26 cellular contexts compared by ENCODE assay signal in the genomic region with DNA sequence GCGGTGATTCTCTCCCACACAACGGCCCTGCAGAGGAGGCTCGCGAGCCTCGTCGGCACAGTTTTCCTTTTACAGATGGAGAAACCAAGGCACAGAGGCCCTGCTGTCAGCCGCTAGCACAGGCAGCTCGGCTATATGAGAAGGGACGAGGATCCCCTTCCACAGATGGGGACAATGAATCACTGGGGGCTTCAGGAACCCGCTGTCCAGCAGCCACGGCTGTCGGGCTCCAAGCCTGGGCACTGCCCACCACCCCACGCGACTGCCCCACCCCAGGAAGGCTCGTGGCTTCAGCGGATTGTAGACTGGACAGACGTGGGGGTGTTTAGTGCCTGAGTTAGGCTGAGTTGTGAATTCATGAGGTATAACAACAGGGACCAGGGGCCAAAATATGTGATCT. TPM values are rescaled to one million over a fixed set of nuclear protein-coding genes. Genes with fewer than 3 reads are reported as not detected.
DNase-seq lines count a peak whose midpoint lies in the region; ATAC-seq, FAIRE-seq and TF ChIP-seq lines count a peak whose summit lies in the region.
"Had no signal": no experiment of that assay in that cellular context is flagged by ENCODE, and none has a peak within 500 bp of the region (broad histone marks: within the 10 kb centered on the region; RNA-seq: fewer than 3 reads in every experiment).

No MANE protein-coding gene starts in this region.

- TF ChIP-seq EP300 in H1 (IDR thresholded peaks at IDR 0.05; ENCODE audit: borderline replicate concordance in 1 of 2, low read depth in 2 of 2, low read length in 2 of 2) (no peak), sigmoid colon (IDR thresholded peaks at IDR 0.05) (no peak)

- H4K8ac ChIP-seq in H1 (ENCODE audit: extremely low read depth, insufficient read depth, low read length) = peak overlapping the region; percentile 11; the same call in 1 of the 2 replicates

- H3F3A ChIP-seq in neural progenitor cell (ENCODE audit: low read depth) = peaks cover 50% of the 10 kb centered on the region

- H3K27me3 ChIP-seq in H1 (replicated peaks in 1 of 4; ENCODE audit: control insufficient read depth in 3 of 4, extremely low read depth in 1 of 4, insufficient read depth in 3 of 4, low read length in 3 of 4) (peaks cover 0 to 2% (median 0%) of the 10 kb centered on the region in 4 experiments; a peak in 1 of 7 replicates), neural progenitor cell (no peaks in the 10 kb centered on the region), sigmoid colon (peaks cover 0 to 37% (median 9%) of the 10 kb centered on the region in 3 donors)
- no peaks in the 10 kb centered on the region for H3K27me3 ChIP-seq in CD8-positive, alpha-beta T cell (ENCODE audit: insufficient read depth, low read length)
- H3K27me3 ChIP-seq: MG63 had no signal

- peaks cover 4% of the 10 kb centered on the region; the same call in 1 of the 2 replicates for H3K23me2 ChIP-seq in H1 (ENCODE audit: low read depth, low read length)

- no peak overlapping the region for H2BK5ac ChIP-seq in H1 (ENCODE audit: low read depth, low read length)

- TF ChIP-seq POLR2A in H1 (IDR thresholded peaks at IDR 0.05; ENCODE audit: control extremely low read depth in 1 of 2, low read depth in 2 of 2, low read length in 2 of 2) (no peak), sigmoid colon (IDR thresholded peaks at IDR 0.05) (no peak)

- H3K79me2 ChIP-seq in H1 (ENCODE audit: control insufficient read depth in 1 of 2, insufficient read depth in 2 of 2, low read length in 2 of 2) (no peaks in the 10 kb centered on the region), neural progenitor cell (ENCODE audit: low read depth) (no peaks in the 10 kb centered on the region)

- no peak overlapping the region for H3K23ac ChIP-seq in H1 (ENCODE audit: insufficient read length)

- H2BK20ac ChIP-seq in H1 (ENCODE audit: low read length) = no peak overlapping the region

- H3K36me3 ChIP-seq in H1 (ENCODE audit: control insufficient read depth in 2 of 4, insufficient read depth in 4 of 4, low read length in 3 of 4) = no peaks in the 10 kb centered on the region
- no peaks in the 10 kb centered on the region for H3K36me3 ChIP-seq in neural progenitor cell
- H3K36me3 ChIP-seq in sigmoid colon = no peaks in the 10 kb centered on the region
- no peaks in the 10 kb centered on the region for H3K36me3 ChIP-seq in CD8-positive, alpha-beta T cell (ENCODE audit: insufficient read depth, low read length)
- H3K36me3 ChIP-seq: HAP-1, MG63, SJSA1 had no signal

- H3K9me3 ChIP-seq in H1 (ENCODE audit: insufficient read depth in 2 of 2, low read depth in 1 of 2, low read length in 1 of 2) = 0 out of 4 replicates have a peak, but pooled peaks cover 0 to under 1% of the 10 kb centered on the region in 2 experiments
- no peaks in the 10 kb centered on the region for H3K9me3 ChIP-seq in neural progenitor cell (ENCODE audit: low read depth)
- no peaks in the 10 kb centered on the region for H3K9me3 ChIP-seq in sigmoid colon
- H3K9me3 ChIP-seq in CD8-positive, alpha-beta T cell (ENCODE audit: low read length) = no peaks in the 10 kb centered on the region
- H3K9me3 ChIP-seq: HAP-1, MG63, SJSA1 had no signal

- H3K27me3 Mint-ChIP-seq in neural progenitor cell (ENCODE audit: insufficient read depth, low read depth) = peaks cover 12% of the 10 kb centered on the region
- H3K27me3 Mint-ChIP-seq in CD8-positive, alpha-beta T cell (ENCODE audit: low read depth) = peaks cover 37% of the 10 kb centered on the region

- H3K27ac Mint-ChIP-seq in neural progenitor cell = no peak overlapping the region
- H3K27ac Mint-ChIP-seq in CD8-positive, alpha-beta T cell = no peak overlapping the region

- peak; percentile 17 for DNase-seq in activated CD8-positive, alpha-beta memory T cell treated with anti-CD3 and anti-CD28 coated beads for 24 hours
- DNase-seq in activated CD8-positive, alpha-beta memory T cell treated with anti-CD3 and anti-CD28 coated beads, Interleukin-2, amount 50 U/mL, for 4 hours = no peak
- DNase-seq in H1 (ENCODE audit: low read depth in 1 of 2, low spot score in 2 of 2) (no peak), neural progenitor cell (ENCODE audit: low spot score) (no peak), sigmoid colon (peak; percentile 39), HEK293T (ENCODE audit: extremely low spot score) (no peak)
- DNase-seq in CD8-positive, alpha-beta T cell = no peak
- DNase-seq: 8988T, ACHN, DMS53, IMR-90, KG1, MG63, NCI-H1694, NCI-H2029 treated with DMSO at 0.1 percent for 48 hours, NCI-H446 treated with DMSO at 0.1 percent for 48 hours, NCI-H526, PC-9, Right ventricle myocardium superior, RPMI8226 had no signal

- H3K79me1 ChIP-seq in H1 (ENCODE audit: low read depth, low read length) = no peaks in the 10 kb centered on the region

- ATAC-seq in CD8-positive, alpha-beta T cell = no peak
- ATAC-seq in HG03045 (IDR thresholded peaks at IDR 0.05; ENCODE audit: unreplicated experiment) = no peak

- H3K4me3 Mint-ChIP-seq in neural progenitor cell = peak overlapping the region; percentile 24
- H3K4me3 Mint-ChIP-seq in CD8-positive, alpha-beta T cell = no peak overlapping the region

- H3K9ac ChIP-seq in H1 (replicated peaks in 1 of 4; ENCODE audit: extremely low read depth in 1 of 4, low read depth in 3 of 4, low read length in 3 of 4) (no peak overlapping the region), neural progenitor cell (no peak overlapping the region)

- POLR2A ChIA-PET in H1 (lab: Charles Lee; ENCODE audit: partially characterized antibody) (no interaction called here), HEK293T (lab: Yijun Ruan, JAX) (no interaction called here)
- POLR2A ChIA-PET in CD8-positive, alpha-beta T cell (lab: Charles Lee) = no interaction called here

- H4K5ac ChIP-seq in H1 (ENCODE audit: insufficient read length, low read depth, low read length) = no peak overlapping the region

- no peak overlapping the region for H2AK5ac ChIP-seq in H1 (ENCODE audit: low read depth, low read length)

- H3K9me3 Mint-ChIP-seq in neural progenitor cell = peaks cover 2% of the 10 kb centered on the region
- no peaks in the 10 kb centered on the region for H3K9me3 Mint-ChIP-seq in CD8-positive, alpha-beta T cell

- intact Hi-C loops in sigmoid colon (cut with DNase I) = no loop called here
- intact Hi-C loops in CD8-positive, alpha-beta T cell (cut with DNase I, micrococcal nuclease) = no loop called here

- no peak overlapping the region for H3K14ac ChIP-seq in H1 (ENCODE audit: insufficient read length)

- H3K4me1 ChIP-seq in H1 (replicated peaks in 1 of 4; ENCODE audit: control insufficient read depth in 3 of 4, insufficient read depth in 4 of 4, low read length in 3 of 4) = peaks cover 0 to 14% (median 4%) of the 10 kb centered on the region in 4 experiments; a peak in 6 of 7 replicates
- H3K4me1 ChIP-seq in neural progenitor cell = peaks cover 46% of the 10 kb centered on the region
- H3K4me1 ChIP-seq in sigmoid colon = no peaks in the 10 kb centered on the region
- H3K4me1 ChIP-seq in CD8-positive, alpha-beta T cell (ENCODE audit: insufficient read depth, low read length) = peaks cover 4% of the 10 kb centered on the region
- H3K4me1 ChIP-seq: SJSA1 had no signal

- no peak for TF ChIP-seq CTCF in H1 (IDR thresholded peaks at IDR 0.05; ENCODE audit: control extremely low read depth in 1 of 3, insufficient read depth in 1 of 3, low read depth in 1 of 3, low read length in 3 of 3)
- TF ChIP-seq CTCF in neural progenitor cell (IDR thresholded peaks at IDR 0.05) = no peak
- TF ChIP-seq CTCF in sigmoid colon (IDR thresholded peaks at IDR 0.05) = no peak
- TF ChIP-seq CTCF in CD8-positive, alpha-beta T cell (IDR thresholded peaks at IDR 0.05) = no peak

- H4K91ac ChIP-seq in H1 (replicated peaks; ENCODE audit: insufficient read length, low read length) = no peak overlapping the region

- H3K4me3 ChIP-seq in H1 (ENCODE audit: extremely low read depth in 1 of 4, insufficient read depth in 2 of 4, low read depth in 3 of 4, low read length in 4 of 4) = no peak overlapping the region
- no peak overlapping the region for H3K4me3 ChIP-seq in neural progenitor cell
- H3K4me3 ChIP-seq in sigmoid colon = no peak overlapping the region
- no peak overlapping the region for H3K4me3 ChIP-seq in CD8-positive, alpha-beta T cell (ENCODE audit: low read depth, low read length)
- H3K4me3 ChIP-seq: HAP-1, MG63, PC-9, SJSA1 had no signal

- no peak overlapping the region for H2AFZ ChIP-seq in H1 (ENCODE audit: low read length)
- H2AFZ ChIP-seq in neural progenitor cell (replicated peaks) = no peak overlapping the region
- H2AFZ ChIP-seq: PC-9 had no signal

- H3K18ac ChIP-seq in H1 (ENCODE audit: extremely low read depth, low read length) = no peak overlapping the region; the same call in 1 of the 2 replicates

- no peak overlapping the region for H2BK15ac ChIP-seq in H1 (ENCODE audit: low read length)

- no peaks in the 10 kb centered on the region for H3K36me3 Mint-ChIP-seq in neural progenitor cell
- H3K36me3 Mint-ChIP-seq in CD8-positive, alpha-beta T cell = no peaks in the 10 kb centered on the region

- no peak overlapping the region for H2BK120ac ChIP-seq in H1 (replicated peaks; ENCODE audit: low read depth, low read length)

- CTCF ChIA-PET in H1 (lab: Charles Lee; ENCODE audit: partially characterized antibody) (interaction anchor here (0.7 to 1.2 kb wide), 2 partner anchors 10 to 119 kb away, joined by 3 to 4 read pairs; no protein-coding TSS in a partner anchor), HEK293T (lab: Yijun Ruan, JAX) (no interaction called here)
- CTCF ChIA-PET in CD8-positive, alpha-beta T cell (lab: Charles Lee) = no interaction called here

- 86% methylated on average over 13 of the region's 17 CpGs; no CpG with 5 or more reads in 1 of the 2 experiments for WGBS in H1 (ENCODE audit: extremely low coverage in 1 of 2, insufficient coverage in 1 of 2, insufficient read length in 1 of 2, insufficient replicate concordance in 2 of 2, low coverage in 1 of 2, low lambda C conversion rate in 2 of 2, missing lambda C conversion rate in 1 of 2), 2 experiments
- 88 to 91% methylated on average over 17 of the region's 17 CpGs for WGBS in sigmoid colon, 2 donors

- no peak overlapping the region for H3K4ac ChIP-seq in H1 (replicated peaks; ENCODE audit: insufficient read length, low read depth, low read length)

- no peak for FAIRE-seq in H1 (lab: Jason Lieb, UNC)

- no peak overlapping the region for H3K4me2 ChIP-seq in H1 (ENCODE audit: insufficient read depth in 1 of 2, low read depth in 2 of 2, low read length in 2 of 2)
- H3K4me2 ChIP-seq in neural progenitor cell = no peak overlapping the region
- H3K4me2 ChIP-seq: PC-9 had no signal

- H3K56ac ChIP-seq in H1 (replicated peaks; ENCODE audit: insufficient read length, low read depth, low read length) = no peak overlapping the region

- TF ChIP-seq RAD21 in H1 (IDR thresholded peaks at IDR 0.05 in 1 of 2, conservative IDR thresholded peaks at IDR 0.05 in 1 of 2; ENCODE audit: low read depth in 2 of 2, low read length in 2 of 2) = no peak

- H3K27ac ChIP-seq in H1 (ENCODE audit: low read depth, low read length) = no peak overlapping the region
- no peak overlapping the region for H3K27ac ChIP-seq in neural progenitor cell
- H3K27ac ChIP-seq in sigmoid colon = no peak overlapping the region
- H3K27ac ChIP-seq in CD8-positive, alpha-beta T cell (ENCODE audit: low read depth, low read length) = no peak overlapping the region
- H3K27ac ChIP-seq: PC-9, SJSA1 had no signal

- H2BK12ac ChIP-seq in H1 (ENCODE audit: low read depth, low read length) = no peak overlapping the region

- H3K4me1 Mint-ChIP-seq in neural progenitor cell = peaks cover 41% of the 10 kb centered on the region
- no peaks in the 10 kb centered on the region for H3K4me1 Mint-ChIP-seq in CD8-positive, alpha-beta T cell (ENCODE audit: low read depth)

- peaks cover 0 to 3% of the 10 kb centered on the region in 2 experiments for H4K20me1 ChIP-seq in H1 (replicated peaks in 1 of 2; ENCODE audit: control insufficient read depth in 1 of 2, insufficient read depth in 2 of 2, low read length in 2 of 2)
- H4K20me1 ChIP-seq in neural progenitor cell (ENCODE audit: low read depth) = no peaks in the 10 kb centered on the region

RNA-seq across cellular contexts. Expression of a gene that starts 17.2 kb away (rescaled TPM):
- not detected in 2 replicates for total RNA-seq in H1 (2021; fragmentation: NEBNext Ultra II Directional; extraction: Animal tissue kit (Norgen Biotek cat#: 25700))
- polyA plus RNA-seq in H1 (2011; rRNA removed) (0.19 TPM in 1 of 2 replicates, not detected in the other), sigmoid colon (not detected)
- not detected for polyA plus RNA-seq in H1 (2011; cell fraction: cytosol; rRNA removed)
- not detected for polyA plus RNA-seq in H1 (2011; cell fraction: nucleus; rRNA removed)
- polyA plus RNA-seq in H1 (2012, experiment 1 of 2) = not detected in 4 replicates
- polyA plus RNA-seq in H1 (2012, experiment 2 of 2) = not detected
- polyA plus RNA-seq in H1 (2013, experiment 1 of 2) = 0.12 TPM
- polyA plus RNA-seq in H1 (2013, experiment 2 of 2) = 0.06 TPM
- not detected in 2 replicates for polyA minus RNA-seq in H1 (2011; rRNA and poly(A)+ RNA removed)
- not detected for polyA minus RNA-seq in H1 (2011; cell fraction: cytosol; rRNA and poly(A)+ RNA removed)
- not detected for polyA minus RNA-seq in H1 (2011; cell fraction: nucleus; rRNA and poly(A)+ RNA removed)
- total RNA-seq in neural progenitor cell (ENCODE audit: low replicate concordance) (not detected in 2 replicates), sigmoid colon (not detected)
- total RNA-seq in CD8-positive, alpha-beta T cell = not detected
- total RNA-seq: Daoy, G401, IMR-90, PC-9, Right ventricle myocardium superior, SJSA1 had no signal
- polyA plus RNA-seq: BJ, IMR-90 had no signal

Comparison
In these comparisons a context has a peak if more than half of its experiments do, and no peak if none do; other contexts are left out.
1. DNase-seq: peak in activated CD8-positive, alpha-beta memory T cell treated with anti-CD3 and anti-CD28 coated beads for 24 hours (single experiment) and sigmoid colon (single experiment); none in activated CD8-positive, alpha-beta memory T cell treated with anti-CD3 and anti-CD28 coated beads, Interleukin-2, amount 50 U/mL, for 4 hours (single experiment), H1 (0 of 2), neural progenitor cell (single experiment), CD8-positive, alpha-beta T cell (0 of 7) and HEK293T (single experiment).